Comparison of ENCODE assay signal across 16 cellular contexts in the genomic region with DNA sequence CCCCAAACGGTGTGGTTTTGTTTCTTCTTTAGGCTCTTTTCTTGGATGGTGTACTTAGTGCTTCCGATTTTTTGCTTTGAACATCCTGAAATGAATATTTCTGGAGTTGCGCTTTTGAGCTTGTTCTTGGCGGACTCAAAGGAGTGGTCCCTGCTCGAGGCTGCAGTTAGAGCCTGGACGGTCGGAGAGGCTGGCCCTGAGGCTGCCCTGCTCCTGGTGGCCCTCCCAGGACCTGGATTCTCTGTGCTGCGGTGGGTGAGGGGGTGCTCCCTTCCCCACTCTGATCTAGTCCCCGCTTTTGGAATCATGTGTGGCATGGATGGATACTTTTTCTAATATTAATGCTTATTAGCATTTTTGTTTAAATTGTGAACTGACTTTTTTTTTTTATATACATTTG.
A peak's percentile ranks its signal among the peaks of the same experiment; 100 is the strongest.
DNase-seq lines count a peak whose midpoint lies in the region; ATAC-seq and TF ChIP-seq lines count a peak whose summit lies in the region.
"Had no signal": no experiment of that assay in that cellular context is flagged by ENCODE, and none has a peak within 500 bp of the region (broad histone marks: within the 10 kb centered on the region; RNA-seq: fewer than 3 reads in every experiment).

No MANE protein-coding gene starts in this region.

- H3K4me2 ChIP-seq in neuronal stem cell (ENCODE audit: insufficient read depth, low read length, poor library complexity, severe bottlenecking) = no peak overlapping the region
- H3K4me2 ChIP-seq: A549; BLaER1 treated with 17β-estradiol and CSF1 and Interleukin-3, amounts not matched to agents 10 nM and 100 nM had no signal

- H3K36me3 ChIP-seq in heart right ventricle (no peaks in the 10 kb centered on the region), neuronal stem cell (replicated peaks in 1 of 2; ENCODE audit: control insufficient read depth in 2 of 2, insufficient read depth in 2 of 2, low read length in 2 of 2) (no peaks in the 10 kb centered on the region)
- H3K36me3 ChIP-seq: BLaER1 treated with 17β-estradiol and CSF1 and Interleukin-3, amounts not matched to agents 10 nM and 100 nM had no signal

- H4K91ac ChIP-seq in neuronal stem cell (ENCODE audit: low read depth, low read length, poor library complexity) = no peak overlapping the region

- DNase-seq in cardiac septum (ENCODE audit: low spot score) (peak; percentile 35), heart right ventricle (no peak), neuronal stem cell (ENCODE audit: low spot score) (no peak)
- DNase-seq: AML-193; Caco-2; Calu3; CD4-positive, alpha-beta T cell; CD8-positive, alpha-beta T cell; DMS79 treated with DMSO at 0.1 percent for 48 hours; GF-D8 had no signal

- H3K27me3 ChIP-seq in heart right ventricle (peaks cover 0 to 23% (median 20%) of the 10 kb centered on the region in 7 donors), neuronal stem cell (ENCODE audit: control insufficient read depth in 3 of 3, insufficient read depth in 3 of 3, low read depth in 1 of 3, low read length in 3 of 3) (no peaks in the 10 kb centered on the region)
- H3K27me3 ChIP-seq: BLaER1 treated with 17β-estradiol and CSF1 and Interleukin-3, amounts not matched to agents 10 nM and 100 nM had no signal

- H4K8ac ChIP-seq in neuronal stem cell (ENCODE audit: low read depth, low read length) = no peak overlapping the region

- H3K4me1 ChIP-seq in heart right ventricle (no peaks in the 10 kb centered on the region), neuronal stem cell (ENCODE audit: control insufficient read depth in 2 of 2, insufficient read depth in 1 of 2, low read depth in 1 of 2, low read length in 2 of 2) (peaks cover 0 to 14% of the 10 kb centered on the region in 2 donors)
- H3K4me1 ChIP-seq: A549, Caco-2 had no signal

- no peaks in the 10 kb centered on the region for H3K79me1 ChIP-seq in neuronal stem cell (ENCODE audit: low read depth, low read length)

- 83 to 92% methylated on average over 9 of the region's 9 CpGs for WGBS in heart right ventricle, 2 donors
- no CpG with 5 or more reads among the region's 9 CpGs for WGBS in neuronal stem cell (ENCODE audit: extremely low coverage in 2 of 2, insufficient read length in 2 of 2, insufficient replicate concordance in 1 of 2), 2 donors

- H2AFZ ChIP-seq in neuronal stem cell (ENCODE audit: low read length) = no peak overlapping the region

- peak overlapping the region; percentile 25 for H3K18ac ChIP-seq in neuronal stem cell (ENCODE audit: low read length)

- H3K9me3 ChIP-seq in heart right ventricle = no peaks in the 10 kb centered on the region
- H3K9me3 ChIP-seq in neuronal stem cell (replicated peaks in 1 of 2; ENCODE audit: control insufficient read depth in 2 of 2, insufficient read depth in 1 of 2, low read depth in 1 of 2, low read length in 2 of 2) = no peaks in the 10 kb centered on the region
- H3K9me3 ChIP-seq: A549; BLaER1 treated with 17β-estradiol and CSF1 and Interleukin-3, amounts not matched to agents 10 nM and 100 nM; Caco-2 had no signal

- peak overlapping the region; percentile 58 for H3K14ac ChIP-seq in neuronal stem cell (ENCODE audit: low read length)

- H3K9ac ChIP-seq in neuronal stem cell (ENCODE audit: low read depth, low read length, poor library complexity) = no peak overlapping the region
- H3K9ac ChIP-seq: BLaER1 treated with 17β-estradiol and CSF1 and Interleukin-3, amounts not matched to agents 10 nM and 100 nM had no signal

- no peak overlapping the region for H3K4ac ChIP-seq in neuronal stem cell (ENCODE audit: low read length)

- no peak for TF ChIP-seq CTCF in heart right ventricle (IDR thresholded peaks at IDR 0.05)

- no peak overlapping the region for H2AK5ac ChIP-seq in neuronal stem cell (ENCODE audit: low read depth, low read length)

- no peak overlapping the region for H2BK5ac ChIP-seq in neuronal stem cell (ENCODE audit: low read length)

- H3K27ac ChIP-seq in heart right ventricle (no peak overlapping the region), neuronal stem cell (replicated peaks; ENCODE audit: low read length) (no peak overlapping the region)
- H3K27ac ChIP-seq: 22Rv1; A549; BLaER1 treated with 17β-estradiol and CSF1 and Interleukin-3, amounts not matched to agents 10 nM and 100 nM; C4-2B had no signal

- ATAC-seq in heart right ventricle (no peak), HG02798 (IDR thresholded peaks at IDR 0.05; ENCODE audit: poor library complexity, unreplicated experiment) (no peak), HG02840 (IDR thresholded peaks at IDR 0.05; ENCODE audit: low FRiP score, unreplicated experiment) (no peak)
- ATAC-seq: A549; CD8-positive, alpha-beta T cell had no signal

- no peak overlapping the region for H2BK15ac ChIP-seq in neuronal stem cell (ENCODE audit: low read length)

- no peak overlapping the region for H2BK120ac ChIP-seq in neuronal stem cell (ENCODE audit: low read depth, low read length)

- intact Hi-C loops in cardiac septum (cut with DNase I) = no loop called here
- intact Hi-C loops in heart right ventricle (cut with DNase I) = no loop called here

- H2BK12ac ChIP-seq in neuronal stem cell (ENCODE audit: low read length) = no peak overlapping the region

- H3K4me3 ChIP-seq in heart right ventricle (no peak overlapping the region), neuronal stem cell (ENCODE audit: low read length in 2 of 2) (no peak overlapping the region)
- H3K4me3 ChIP-seq: A549; BLaER1 treated with 17β-estradiol and CSF1 and Interleukin-3, amounts not matched to agents 10 nM and 100 nM had no signal

- H3K23ac ChIP-seq in neuronal stem cell (ENCODE audit: low read depth, low read length, poor library complexity) = no peak overlapping the region
